In the genomic region with DNA sequence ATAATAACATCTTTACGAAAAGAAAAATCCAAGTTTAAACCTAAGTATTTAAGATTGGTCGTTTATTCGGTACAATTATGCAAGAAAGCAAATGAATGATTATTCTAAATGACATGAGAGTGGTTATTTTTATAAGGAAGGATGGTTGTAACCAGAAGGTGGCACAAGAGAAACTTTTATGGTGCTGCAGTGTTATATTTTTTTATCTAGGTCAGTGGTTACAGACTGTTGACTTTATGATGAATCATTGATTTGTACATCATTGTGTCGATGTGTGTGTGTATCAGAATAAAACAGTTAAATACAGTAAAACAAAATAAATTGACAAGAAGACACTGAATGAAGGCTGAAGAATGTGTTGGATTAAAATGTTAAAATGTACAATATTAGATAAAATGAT, we compare ENCODE assay signal across 1 cellular context.
TF ChIP-seq lines count a peak whose summit lies in the region.

No MANE protein-coding gene starts in this region.

TF ChIP-seq in liver, 16 proteins besides CTCF, POLR2A, EP300 and RAD21:
- TF ChIP-seq HNF4G (IDR thresholded peaks at IDR 0.05): no peak
- TF ChIP-seq FOXA2 (IDR thresholded peaks at IDR 0.05): peak; percentile 29
- no peak for TF ChIP-seq SP1 (IDR thresholded peaks at IDR 0.05)
- no peak for TF ChIP-seq EGR1 (IDR thresholded peaks at IDR 0.05; ENCODE audit: low read depth in 2 of 2)
- TF ChIP-seq, protein P1, sequence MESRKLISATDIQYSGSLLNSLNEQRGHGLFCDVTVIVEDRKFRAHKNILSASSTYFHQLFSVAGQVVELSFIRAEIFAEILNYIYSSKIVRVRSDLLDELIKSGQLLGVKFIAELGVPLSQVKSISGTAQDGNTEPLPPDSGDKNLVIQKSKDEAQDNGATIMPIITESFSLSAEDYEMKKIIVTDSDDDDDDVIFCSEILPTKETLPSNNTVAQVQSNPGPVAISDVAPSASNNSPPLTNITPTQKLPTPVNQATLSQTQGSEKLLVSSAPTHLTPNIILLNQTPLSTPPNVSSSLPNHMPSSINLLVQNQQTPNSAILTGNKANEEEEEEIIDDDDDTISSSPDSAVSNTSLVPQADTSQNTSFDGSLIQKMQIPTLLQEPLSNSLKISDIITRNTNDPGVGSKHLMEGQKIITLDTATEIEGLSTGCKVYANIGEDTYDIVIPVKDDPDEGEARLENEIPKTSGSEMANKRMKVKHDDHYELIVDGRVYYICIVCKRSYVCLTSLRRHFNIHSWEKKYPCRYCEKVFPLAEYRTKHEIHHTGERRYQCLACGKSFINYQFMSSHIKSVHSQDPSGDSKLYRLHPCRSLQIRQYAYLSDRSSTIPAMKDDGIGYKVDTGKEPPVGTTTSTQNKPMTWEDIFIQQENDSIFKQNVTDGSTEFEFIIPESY (IDR thresholded peaks at IDR 0.05): no peak
- no peak for TF ChIP-seq GABPA (IDR thresholded peaks at IDR 0.05 in 1 of 2, conservative IDR thresholded peaks at IDR 0.05 in 1 of 2)
- no peak for TF ChIP-seq TAF1 (conservative IDR thresholded peaks at IDR 0.05)
- TF ChIP-seq, protein P2, sequence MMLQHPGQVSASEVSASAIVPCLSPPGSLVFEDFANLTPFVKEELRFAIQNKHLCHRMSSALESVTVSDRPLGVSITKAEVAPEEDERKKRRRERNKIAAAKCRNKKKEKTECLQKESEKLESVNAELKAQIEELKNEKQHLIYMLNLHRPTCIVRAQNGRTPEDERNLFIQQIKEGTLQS (IDR thresholded peaks at IDR 0.05): no peak
- TF ChIP-seq JUND (IDR thresholded peaks at IDR 0.05): peak; percentile 44 to 57
- TF ChIP-seq FOXA1 (IDR thresholded peaks at IDR 0.05): no peak
